Comparison of ENCODE assay signal across 1 cellular context in genomic region chr3:9932843-9933560, GRCh38.
TF ChIP-seq lines count a peak whose summit lies in the region.

No MANE protein-coding gene starts in this region.

TF ChIP-seq in K562, 482 proteins besides CTCF, POLR2A, EP300 and RAD21 (continued from another document and continues in another):
- TF ChIP-seq MGA (IDR thresholded peaks at IDR 0.05) (no peak), NR2C1 (IDR thresholded peaks at IDR 0.05) (no peak), NR2C1 (tag; IDR thresholded peaks at IDR 0.05) (no peak), ZBTB11 (CRISPR knock-in tag; IDR thresholded peaks at IDR 0.05) (no peak; a peak in 1 of 6 replicates), RUNX1 (IDR thresholded peaks at IDR 0.05; ENCODE audit: low read depth) (no peak; the same call in 1 of the 2 replicates), TFE3 (CRISPR knock-in tag; IDR thresholded peaks at IDR 0.05) (no peak), ZNF561 (CRISPR knock-in tag; conservative IDR thresholded peaks at IDR 0.05) (no peak), UBTF (IDR thresholded peaks at IDR 0.05; ENCODE audit: borderline replicate concordance in 1 of 2, low read depth in 2 of 2, low read length in 2 of 2) (peak; percentile 23 to 66; a peak in 2 of 4 replicates), ASH1L (IDR thresholded peaks at IDR 0.05; ENCODE audit: borderline replicate concordance, low read depth, partially characterized antibody) (no peak), PCBP1 (IDR thresholded peaks at IDR 0.05; ENCODE audit: low read depth, low read length, poor library complexity, severe bottlenecking) (peak; percentile 38), ZC3H8 (IDR thresholded peaks at IDR 0.05) (no peak), ZNF280A (IDR thresholded peaks at IDR 0.05; ENCODE audit: low read depth, partially characterized antibody) (no peak), MLLT1 (IDR thresholded peaks at IDR 0.05) (peak in 1 of 2 experiments; percentile 49; a peak in 2 of 4 replicates), ZBTB33 (CRISPR knock-in tag; IDR thresholded peaks at IDR 0.05) (peak; percentile 73), CHAMP1 (IDR thresholded peaks at IDR 0.05) (no peak), SMAD2 (IDR thresholded peaks at IDR 0.05; ENCODE audit: low read depth, low read length) (no peak), FIP1L1 (IDR thresholded peaks at IDR 0.05; ENCODE audit: low read depth, low read length, poor library complexity, severe bottlenecking) (peak; percentile 87), ZNF3 (CRISPR knock-in tag; IDR thresholded peaks at IDR 0.05) (no peak)
